In genomic region chr6:151167034-151167433, GRCh38 we compare ENCODE assay signal across 22 cellular contexts.
"Had no signal": no experiment of that assay in that cellular context is flagged by ENCODE, and none has a peak within 500 bp of the region (broad histone marks: within the 10 kb centered on the region; RNA-seq: fewer than 3 reads in every experiment).

No MANE protein-coding gene starts in this region.

- H3K79me2 ChIP-seq: hepatocyte had no signal

- H2AFZ ChIP-seq: hepatocyte had no signal

- H3K27ac Mint-ChIP-seq: mesothelial cell of epicardium, naive B cell had no signal

- H3K36me3 Mint-ChIP-seq: mesothelial cell of epicardium, naive B cell had no signal

- H3K4me3 Mint-ChIP-seq: mesothelial cell of epicardium, naive B cell had no signal

- FAIRE-seq: endothelial cell of umbilical vein, frontal cortex, islet of Langerhans, keratinocyte had no signal

- H3K4me2 ChIP-seq: hepatocyte had no signal

- H3K4me1 ChIP-seq: esophagus muscularis mucosa, foreskin keratinocyte, gastroesophageal sphincter, heart left ventricle, left lung, lower lobe of right lung had no signal

- ATAC-seq: foreskin keratinocyte, gastroesophageal sphincter, heart left ventricle, left cardiac atrium, left lung, left ventricle myocardium superior, lower lobe of right lung, mucosa of descending colon had no signal

- H3K4me3 ChIP-seq: coronary artery, dorsolateral prefrontal cortex, esophagus muscularis mucosa, gastroesophageal sphincter, heart left ventricle, hepatocyte, left lung, lower lobe of right lung, mucosa of descending colon had no signal

- DNase-seq: dermis blood vessel endothelial cell; dorsolateral prefrontal cortex; effector CD4-positive, alpha-beta T cell; effector memory CD4-positive, alpha-beta T cell; foreskin keratinocyte; heart left ventricle; left cardiac atrium; left lung; left ventricle myocardium superior; lower lobe of right lung; mesenchymal stem cell; mucosa of descending colon; naive B cell had no signal

- H3K27ac ChIP-seq: coronary artery, dorsolateral prefrontal cortex, esophagus muscularis mucosa, foreskin keratinocyte, gastroesophageal sphincter, heart left ventricle, hepatocyte, left lung, lower lobe of right lung had no signal

- H3K4me1 Mint-ChIP-seq: naive B cell had no signal

- H3K27me3 ChIP-seq: dorsolateral prefrontal cortex, esophagus muscularis mucosa, foreskin keratinocyte, gastroesophageal sphincter, heart left ventricle, hepatocyte, left lung had no signal

- H3K9me3 ChIP-seq: esophagus muscularis mucosa, gastroesophageal sphincter, heart left ventricle, left lung, lower lobe of right lung, mucosa of descending colon had no signal

- H3K36me3 ChIP-seq: esophagus muscularis mucosa, gastroesophageal sphincter, heart left ventricle, left lung, lower lobe of right lung had no signal
